13 cellular contexts compared by ENCODE assay signal in the genomic region with DNA sequence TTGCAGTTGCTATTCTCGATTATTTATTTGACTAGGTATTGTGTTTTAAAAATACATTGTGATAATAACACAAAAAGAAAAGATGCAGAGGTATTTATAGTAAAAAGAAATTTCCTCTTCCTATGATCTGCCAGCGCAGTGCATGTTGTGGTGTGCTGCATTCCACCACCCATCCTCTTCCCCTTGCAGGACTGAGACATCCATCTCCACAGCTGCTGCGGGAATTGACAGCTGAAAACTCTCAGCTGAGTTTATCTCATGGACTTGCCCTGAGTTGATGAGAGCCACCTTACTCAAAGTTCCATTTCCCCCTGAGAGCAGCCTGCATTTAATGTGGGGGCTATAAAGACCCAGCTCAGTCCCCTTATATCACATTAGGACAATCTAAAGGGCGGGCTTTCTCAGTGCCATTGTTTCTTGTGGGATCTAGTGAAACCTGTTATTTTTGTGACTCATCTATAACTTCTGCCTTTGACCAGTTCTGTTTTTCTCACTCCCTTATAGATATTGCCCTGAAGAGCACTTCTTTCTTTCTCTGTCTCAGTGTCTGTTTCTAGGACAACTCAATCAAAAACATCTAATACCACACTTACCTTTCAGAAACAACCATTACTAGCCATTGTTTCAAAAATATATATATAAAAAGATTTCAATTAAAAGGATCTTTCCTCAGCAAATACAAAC.
DNase-seq lines count a peak whose midpoint lies in the region; ATAC-seq and TF ChIP-seq lines count a peak whose summit lies in the region.
"Had no signal": no experiment of that assay in that cellular context is flagged by ENCODE, and none has a peak within 500 bp of the region (broad histone marks: within the 10 kb centered on the region; RNA-seq: fewer than 3 reads in every experiment).

No MANE protein-coding gene starts in this region.

- H3K79me2 ChIP-seq in neural progenitor cell (ENCODE audit: low read depth), result no peaks in the 10 kb centered on the region

- no peak overlapping the region for H3K9ac ChIP-seq in neural progenitor cell

- no peaks in the 10 kb centered on the region for H3K27me3 Mint-ChIP-seq in neural progenitor cell (ENCODE audit: insufficient read depth, low read depth)

- no peak overlapping the region for H3K27ac ChIP-seq in neural progenitor cell
- H3K27ac ChIP-seq: Peyer's patch, vagina had no signal

- no peaks in the 10 kb centered on the region for H3F3A ChIP-seq in neural progenitor cell (ENCODE audit: low read depth)

- no peak overlapping the region for H3K27ac Mint-ChIP-seq in neural progenitor cell
- H3K27ac Mint-ChIP-seq: brain had no signal

- no peaks in the 10 kb centered on the region for H3K36me3 Mint-ChIP-seq in neural progenitor cell
- H3K36me3 Mint-ChIP-seq: brain had no signal

- H4K20me1 ChIP-seq in neural progenitor cell (ENCODE audit: low read depth), result no peaks in the 10 kb centered on the region

- H3K4me1 ChIP-seq in neural progenitor cell, result no peaks in the 10 kb centered on the region
- H3K4me1 ChIP-seq: Peyer's patch, vagina had no signal

- H3K36me3 ChIP-seq in neural progenitor cell, result no peaks in the 10 kb centered on the region
- H3K36me3 ChIP-seq: Peyer's patch, vagina had no signal

- H2AFZ ChIP-seq in neural progenitor cell (replicated peaks), result peak overlapping the region; percentile 6

- H3K9me3 ChIP-seq in neural progenitor cell (ENCODE audit: low read depth), result no peaks in the 10 kb centered on the region
- H3K9me3 ChIP-seq: Peyer's patch, vagina had no signal

- H3K4me2 ChIP-seq in neural progenitor cell, result no peak overlapping the region

- ATAC-seq in GM19395 (IDR thresholded peaks at IDR 0.05; ENCODE audit: unreplicated experiment) (peak; percentile 99), HG02970 (IDR thresholded peaks at IDR 0.05; ENCODE audit: low FRiP score, unreplicated experiment) (peak; percentile 53)
- ATAC-seq: HepG2 had no signal

- no peak overlapping the region for H3K4me3 Mint-ChIP-seq in neural progenitor cell
- H3K4me3 Mint-ChIP-seq: brain had no signal

- no peaks in the 10 kb centered on the region for H3K27me3 ChIP-seq in neural progenitor cell
- H3K27me3 ChIP-seq: Peyer's patch, vagina had no signal

- no peak for TF ChIP-seq CTCF in neural progenitor cell (IDR thresholded peaks at IDR 0.05)

- no peaks in the 10 kb centered on the region for H3K4me1 Mint-ChIP-seq in neural progenitor cell

- H3K4me3 ChIP-seq in neural progenitor cell, result no peak overlapping the region
- H3K4me3 ChIP-seq: Peyer's patch, vagina had no signal

- no peaks in the 10 kb centered on the region for H3K9me3 Mint-ChIP-seq in neural progenitor cell
- H3K9me3 Mint-ChIP-seq: brain had no signal

- DNase-seq in OCI-M1 (lab: John Stamatoyannopoulos, UW) (peak; percentile 24), neural progenitor cell (ENCODE audit: low spot score) (no peak), DMS 273 treated with DMSO at 0.1 percent for 48 hours (lab: John Stamatoyannopoulos, UW) (no peak), GDM1 (lab: John Stamatoyannopoulos, UW) (no peak)
- DNase-seq in activated naive CD4-positive, alpha-beta T cell treated with Interleukin-2 at 50 U/mL for 16 hours, result no peak
- DNase-seq: activated T-cell treated with anti-CD3 and anti-CD28 coated beads, Interleukin-2, amount 50 U/mL, for 48 hours; NCI-H2029 treated with DMSO at 0.1 percent for 48 hours; Peyer's patch had no signal
